ENCODE assay signal across 10 cellular contexts in genomic region chr21:30289414-30289813, GRCh38. TPM values are rescaled to one million over a fixed set of nuclear protein-coding genes. Genes with fewer than 3 reads are reported as not detected.
"Had no signal": no experiment of that assay in that cellular context is flagged by ENCODE, and none has a peak within 500 bp of the region (broad histone marks: within the 10 kb centered on the region; RNA-seq: fewer than 3 reads in every experiment).

TSS of gene KRTAP25-1 (minus strand) at chr21:30289514. CDS start at chr21:30289490, 24 bp downstream.

- H3K4me2 ChIP-seq: KMS-11 had no signal

- DNase-seq: IMR-90, KBM-7, KG1 had no signal

- H3K36me3 Mint-ChIP-seq: IgD-negative memory B cell had no signal

- H3K4me1 Mint-ChIP-seq: IgD-negative memory B cell had no signal

- H3K27me3 Mint-ChIP-seq: IgD-negative memory B cell had no signal

- H3K4me3 ChIP-seq: K562 had no signal

- H3K9ac ChIP-seq: KMS-11 had no signal

- H3K4me3 Mint-ChIP-seq: IgD-negative memory B cell had no signal

- H3K27ac Mint-ChIP-seq: IgD-negative memory B cell had no signal

- H3K27ac ChIP-seq: HL-60, KMS-11 had no signal

RNA-seq across cellular contexts. Expression of gene KRTAP25-1, which starts in this region (rescaled TPM):
- total RNA-seq: HepG2, HT-29, HT1080, IMR-90, K562 had no signal
- polyA plus RNA-seq: HepG2, IgD-negative memory B cell, IMR-90, K562 had no signal
